In genomic region chr3:135228131-135228530, GRCh38 we compare ENCODE assay signal across 15 cellular contexts.
DNase-seq lines count a peak whose midpoint lies in the region; ATAC-seq, FAIRE-seq and TF ChIP-seq lines count a peak whose summit lies in the region.
"Had no signal": no experiment of that assay in that cellular context is flagged by ENCODE, and none has a peak within 500 bp of the region (broad histone marks: within the 10 kb centered on the region; RNA-seq: fewer than 3 reads in every experiment).

No MANE protein-coding gene starts in this region.

- no peak for TF ChIP-seq RAD21 in H1 (IDR thresholded peaks at IDR 0.05 in 1 of 2, conservative IDR thresholded peaks at IDR 0.05 in 1 of 2; ENCODE audit: low read depth in 2 of 2, low read length in 2 of 2)

- peak; percentile 48 for ATAC-seq in Right ventricle myocardium inferior
- peak; percentile 67 for ATAC-seq in sciatic nerve
- ATAC-seq in HG03469 (IDR thresholded peaks at IDR 0.05; ENCODE audit: unreplicated experiment), result no peak
- no peak for ATAC-seq in HG02798 (IDR thresholded peaks at IDR 0.05; ENCODE audit: poor library complexity, unreplicated experiment)

- H3K79me2 ChIP-seq in H1 (ENCODE audit: control insufficient read depth in 1 of 2, insufficient read depth in 2 of 2, low read length in 2 of 2), result no peaks in the 10 kb centered on the region

- TF ChIP-seq POLR2A in H1 (IDR thresholded peaks at IDR 0.05; ENCODE audit: control extremely low read depth in 1 of 2, low read depth in 2 of 2, low read length in 2 of 2), result no peak

- no peak overlapping the region for H3K4me2 ChIP-seq in H1 (ENCODE audit: insufficient read depth in 1 of 2, low read depth in 2 of 2, low read length in 2 of 2)

- no peaks in the 10 kb centered on the region for H3K79me1 ChIP-seq in H1 (ENCODE audit: low read depth, low read length)

- H3K9ac ChIP-seq in H1 (replicated peaks in 1 of 4; ENCODE audit: extremely low read depth in 1 of 4, low read depth in 3 of 4, low read length in 3 of 4), result no peak overlapping the region
- H3K9ac ChIP-seq: GM23248 had no signal

- H2BK5ac ChIP-seq in H1 (ENCODE audit: low read depth, low read length), result no peak overlapping the region

- TF ChIP-seq CTCF in H1 (IDR thresholded peaks at IDR 0.05; ENCODE audit: control extremely low read depth in 1 of 3, insufficient read depth in 1 of 3, low read depth in 1 of 3, low read length in 3 of 3), result no peak

- 89% methylated on average over 4 of the region's 4 CpGs; no CpG with 5 or more reads in 1 of the 2 experiments for WGBS in H1 (ENCODE audit: extremely low coverage in 1 of 2, insufficient coverage in 1 of 2, insufficient read length in 1 of 2, insufficient replicate concordance in 2 of 2, low coverage in 1 of 2, low lambda C conversion rate in 2 of 2, missing lambda C conversion rate in 1 of 2), 2 experiments

- H4K20me1 ChIP-seq in H1 (replicated peaks in 1 of 2; ENCODE audit: control insufficient read depth in 1 of 2, insufficient read depth in 2 of 2, low read length in 2 of 2), result no peaks in the 10 kb centered on the region

- H3K14ac ChIP-seq in H1 (ENCODE audit: insufficient read length), result no peak overlapping the region

- intact Hi-C loops in Right ventricle myocardium inferior (cut with DNase I), result no loop called here
- intact Hi-C loops in cardiac septum (cut with DNase I), result no loop called here
- intact Hi-C loops in sciatic nerve (cut with DNase I), result no loop called here

- CTCF ChIA-PET in H1 (lab: Charles Lee; ENCODE audit: partially characterized antibody), result interaction anchor here (0.5 to 5.1 kb wide), 9 partner anchors 9 to 291 kb away, joined by 3 to 41 read pairs (median 4); no protein-coding TSS in a partner anchor

- no peak overlapping the region for H2BK12ac ChIP-seq in H1 (ENCODE audit: low read depth, low read length)

- H3K4ac ChIP-seq in H1 (replicated peaks; ENCODE audit: insufficient read length, low read depth, low read length), result no peak overlapping the region

- no peak overlapping the region for H3K23ac ChIP-seq in H1 (ENCODE audit: insufficient read length)

- no peak overlapping the region for H2BK120ac ChIP-seq in H1 (replicated peaks; ENCODE audit: low read depth, low read length)

- H4K5ac ChIP-seq in H1 (ENCODE audit: insufficient read length, low read depth, low read length), result no peak overlapping the region

- no peak overlapping the region for H2AK5ac ChIP-seq in H1 (ENCODE audit: low read depth, low read length)

- H2BK20ac ChIP-seq in H1 (ENCODE audit: low read length), result 0 out of 2 replicates have a peak overlapping the region, but pooled peaks have one; percentile 35

- DNase-seq in Right ventricle myocardium inferior (ENCODE audit: missing footprints), result no peak
- DNase-seq in cardiac septum (ENCODE audit: low spot score), result no peak
- DNase-seq in NOMO-1 treated with dmso at 0.1 percent for 144 hours (lab: John Stamatoyannopoulos, UW; ENCODE audit: unreplicated experiment), result peak; percentile 55
- no peak for DNase-seq in H1 (ENCODE audit: low read depth in 1 of 2, low spot score in 2 of 2)
- no peak for DNase-seq in sciatic nerve (ENCODE audit: low spot score)
- DNase-seq in activated CD8-positive, alpha-beta memory T cell treated with anti-CD3 and anti-CD28 coated beads, Interleukin-2, amount 50 U/mL, for 48 hours, result no peak
- DNase-seq: CD4-positive, alpha-beta memory T cell; GM23248; NCI-H1436 treated with DMSO at 0.1 percent for 48 hours; NCI-H2029 treated with DMSO at 0.1 percent for 48 hours; NCI-H774; SIG-M5 had no signal

- H2AFZ ChIP-seq in H1 (ENCODE audit: low read length), result no peak overlapping the region
- H2AFZ ChIP-seq: GM23248 had no signal

- POLR2A ChIA-PET in H1 (lab: Charles Lee; ENCODE audit: partially characterized antibody), result interaction anchor here (1.0 kb wide), 1 partner anchor 8 kb away, joined by 3 read pairs; no protein-coding TSS in a partner anchor

- no peaks in the 10 kb centered on the region; a peak in 1 of 8 replicates for H3K36me3 ChIP-seq in H1 (ENCODE audit: control insufficient read depth in 2 of 4, insufficient read depth in 4 of 4, low read length in 3 of 4)

- TF ChIP-seq EP300 in H1 (IDR thresholded peaks at IDR 0.05; ENCODE audit: borderline replicate concordance in 1 of 2, low read depth in 2 of 2, low read length in 2 of 2), result no peak

- no peak overlapping the region for H2BK15ac ChIP-seq in H1 (ENCODE audit: low read length)

- H4K91ac ChIP-seq in H1 (replicated peaks; ENCODE audit: insufficient read length, low read length), result no peak overlapping the region

- H3K27ac ChIP-seq in H1 (ENCODE audit: low read depth, low read length), result no peak overlapping the region
- H3K27ac ChIP-seq: 22Rv1, GM23248 had no signal

- no peak for FAIRE-seq in H1 (lab: Jason Lieb, UNC)

- no peaks in the 10 kb centered on the region for H3K27me3 ChIP-seq in H1 (replicated peaks in 1 of 4; ENCODE audit: control insufficient read depth in 3 of 4, extremely low read depth in 1 of 4, insufficient read depth in 3 of 4, low read length in 3 of 4)

- H3K4me1 ChIP-seq in H1 (replicated peaks in 1 of 4; ENCODE audit: control insufficient read depth in 3 of 4, insufficient read depth in 4 of 4, low read length in 3 of 4), result peaks cover 2 to 9% (median 5%) of the 10 kb centered on the region in 4 experiments; a peak in 6 of 7 replicates

- no peaks in the 10 kb centered on the region for H3K23me2 ChIP-seq in H1 (ENCODE audit: low read depth, low read length)

- no peak overlapping the region for H3K56ac ChIP-seq in H1 (replicated peaks; ENCODE audit: insufficient read length, low read depth, low read length)

- H4K8ac ChIP-seq in H1 (ENCODE audit: extremely low read depth, insufficient read depth, low read length), result no peak overlapping the region

- H3K4me3 ChIP-seq in H1 (ENCODE audit: extremely low read depth in 1 of 4, insufficient read depth in 2 of 4, low read depth in 3 of 4, low read length in 4 of 4), result no peak overlapping the region
- H3K4me3 ChIP-seq: GM23248 had no signal

- H3K9me3 ChIP-seq in H1 (ENCODE audit: insufficient read depth in 2 of 2, low read depth in 1 of 2, low read length in 1 of 2), result 0 out of 4 replicates have a peak, but pooled peaks cover 0 to 1% of the 10 kb centered on the region in 2 experiments

- no peak overlapping the region for H3K18ac ChIP-seq in H1 (ENCODE audit: extremely low read depth, low read length)

TF ChIP-seq in H1, 55 proteins besides CTCF, POLR2A, EP300 and RAD21 (continues in another document):
- TF ChIP-seq TAF1 (IDR thresholded peaks at IDR 0.05; ENCODE audit: low read depth, low read length) (no peak), HDAC6 (IDR thresholded peaks at IDR 0.05; ENCODE audit: low read depth, low read length) (no peak)

Comparison
In these comparisons a context has a peak if more than half of its experiments do, and no peak if none do; other contexts are left out.
1. ATAC-seq: peak in Right ventricle myocardium inferior (single experiment) and sciatic nerve (single experiment); none in HG03469 (single experiment) and HG02798 (single experiment).